ENCODE assay signal across 16 cellular contexts in the genomic region with DNA sequence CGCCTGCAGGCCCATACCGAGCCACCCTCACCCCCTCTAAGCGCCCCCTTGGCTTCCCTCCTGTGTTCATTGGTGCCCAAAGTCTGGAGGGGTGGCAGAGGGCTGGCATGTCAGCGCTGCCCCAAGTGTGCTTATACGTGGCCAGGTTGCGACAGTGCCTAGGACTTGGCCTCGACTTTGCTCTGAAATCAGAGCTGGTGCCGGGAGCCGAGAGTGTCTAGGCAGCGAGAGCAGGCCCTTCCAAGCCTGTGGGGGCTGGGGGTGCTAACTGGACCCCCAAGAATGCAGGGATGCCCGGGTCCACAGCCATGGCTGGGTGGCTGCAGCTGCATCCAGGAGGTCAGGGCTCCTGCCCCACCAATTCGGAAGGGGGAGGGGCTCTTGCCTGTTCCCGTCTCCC.
A peak's percentile ranks its signal among the peaks of the same experiment; 100 is the strongest.
DNase-seq lines count a peak whose midpoint lies in the region; ATAC-seq, FAIRE-seq and TF ChIP-seq lines count a peak whose summit lies in the region.
"Had no signal": no experiment of that assay in that cellular context is flagged by ENCODE, and none has a peak within 500 bp of the region (broad histone marks: within the 10 kb centered on the region; RNA-seq: fewer than 3 reads in every experiment).

No MANE protein-coding gene starts in this region.

- H3K27me3 Mint-ChIP-seq in H9 (ENCODE audit: low read depth), result no peaks in the 10 kb centered on the region
- no peaks in the 10 kb centered on the region for H3K27me3 Mint-ChIP-seq in dendritic cell treated with granulocyte-macrophage colony-stimulating factor and Interleukin-4, amounts not matched to agents 40 ng/mL and 50 ng/mL, for 4 days
- no peaks in the 10 kb centered on the region for H3K27me3 Mint-ChIP-seq in stimulated activated memory B cell treated with anti-CD40 and anti-IgM and Interleukin-4, amounts not matched to agents 10 μg/mL and 1 μg/mL and 100 μg/mL, for 72 hours
- H3K27me3 Mint-ChIP-seq in activated T-helper 1 cell treated with anti-CD3 and anti-CD28 coated beads, Interleukin-12 subunit alpha, Interleukin-12 subunit beta, Interleukin-2, Interleukin-4 antibody, amounts not matched to agents 30 ng/mL and 10 ng/mL and 1 ng/mL, durations not matched to agents 14 hours and 24 hours and 36 hours (ENCODE audit: insufficient read depth), result no peaks in the 10 kb centered on the region
- H3K27me3 Mint-ChIP-seq: B cell; CD4-positive, alpha-beta T cell had no signal

- no peak overlapping the region for H2BK120ac ChIP-seq in H9 (ENCODE audit: low read depth, low read length, poor library complexity, severe bottlenecking)

- no peak overlapping the region for H3K4ac ChIP-seq in H9 (ENCODE audit: low read depth, low read length)

- no peak overlapping the region for H3K4me2 ChIP-seq in HepG2 (ENCODE audit: low read depth, low read length)
- no peak overlapping the region for H3K4me2 ChIP-seq in H9 (ENCODE audit: insufficient read depth, insufficient read length, low read length)
- no peak overlapping the region for H3K4me2 ChIP-seq in Karpas-422 (ENCODE audit: low read depth, low read length, poor library complexity, severe bottlenecking)

- in situ Hi-C loops in HepG2 (cut with HindIII; ENCODE audit: extremely low pct_ligation_motif_present, low pct_unique_long_range_greater_than_20kb), result no loop called here

- no peak for DNase-seq in HepG2 (ENCODE audit: low spot score)
- no peak for DNase-seq in right lobe of liver
- DNase-seq in H9, result no peak
- DNase-seq in Karpas-422, result no peak
- no peak for DNase-seq in activated T-helper 1 cell treated with anti-CD3 and anti-CD28 coated beads, Interleukin-12 subunit alpha, Interleukin-12 subunit beta, Interleukin-2, Interleukin-4 antibody, amounts not matched to agents 30 ng/mL and 10 ng/mL and 1 ng/mL, durations not matched to agents 14 hours and 24 hours and 36 hours (ENCODE audit: low spot score)
- DNase-seq: CD4-positive, alpha-beta T cell; DMS79 treated with DMSO at 0.1 percent for 48 hours; GOT3; H7; KG1 had no signal

- H4K5ac ChIP-seq in H9 (ENCODE audit: insufficient read length, low read depth, low read length), result no peak overlapping the region

- no peak overlapping the region for H3K23ac ChIP-seq in H9 (ENCODE audit: insufficient read length, low read depth, low read length)

- H3K4me1 Mint-ChIP-seq in H9, result peaks cover 40 to 57% of the 10 kb centered on the region in 2 experiments
- peaks cover 95% of the 10 kb centered on the region for H3K4me1 Mint-ChIP-seq in dendritic cell treated with granulocyte-macrophage colony-stimulating factor and Interleukin-4, amounts not matched to agents 40 ng/mL and 50 ng/mL, for 4 days (ENCODE audit: low read depth)
- peaks cover 96% of the 10 kb centered on the region for H3K4me1 Mint-ChIP-seq in stimulated activated memory B cell treated with anti-CD40 and anti-IgM and Interleukin-4, amounts not matched to agents 10 μg/mL and 1 μg/mL and 100 μg/mL, for 72 hours
- peaks cover 16% of the 10 kb centered on the region for H3K4me1 Mint-ChIP-seq in activated T-helper 1 cell treated with anti-CD3 and anti-CD28 coated beads, Interleukin-12 subunit alpha, Interleukin-12 subunit beta, Interleukin-2, Interleukin-4 antibody, amounts not matched to agents 30 ng/mL and 10 ng/mL and 1 ng/mL, durations not matched to agents 14 hours and 24 hours and 36 hours (ENCODE audit: low read depth)

- H3K18ac ChIP-seq in H9 (ENCODE audit: insufficient read length, low read depth, low read length), result no peak overlapping the region

- no peak overlapping the region for H2AFZ ChIP-seq in HepG2 (ENCODE audit: low read length)
- no peak overlapping the region for H2AFZ ChIP-seq in H9 (ENCODE audit: low read length)
- no peak overlapping the region for H2AFZ ChIP-seq in Karpas-422 (ENCODE audit: low read length)

- intact Hi-C loops in HepG2 (cut with micrococcal nuclease; ENCODE audit: unreplicated experiment), result no loop called here
- intact Hi-C loops in right lobe of liver (cut with DNase I), result no loop called here
- intact Hi-C loops in dendritic cell treated with granulocyte-macrophage colony-stimulating factor and Interleukin-4, amounts not matched to agents 40 ng/mL and 50 ng/mL, for 4 days (cut with micrococcal nuclease), result loop anchor here (5.0 kb wide), 1 partner anchor 36 kb away; no protein-coding TSS in a partner anchor
- intact Hi-C loops in activated T-helper 1 cell treated with anti-CD3 and anti-CD28 coated beads, Interleukin-12 subunit alpha, Interleukin-12 subunit beta, Interleukin-2, Interleukin-4 antibody, amounts not matched to agents 30 ng/mL and 10 ng/mL and 1 ng/mL, durations not matched to agents 14 hours and 24 hours and 36 hours (cut with micrococcal nuclease), result no loop called here

- POLR2A ChIA-PET in HepG2 (lab: Yijun Ruan, JAX), result no interaction called here

- no peak for TF ChIP-seq RAD21 in HepG2 (CRISPR knock-in tag; IDR thresholded peaks at IDR 0.05)

- TF ChIP-seq CTCF in HepG2 (CRISPR knock-in tag; IDR thresholded peaks at IDR 0.05), result no peak
- TF ChIP-seq CTCF in right lobe of liver (IDR thresholded peaks at IDR 0.05), result no peak
- TF ChIP-seq CTCF in H9 (conservative IDR thresholded peaks at IDR 0.05), result no peak

- H3K79me2 ChIP-seq in HepG2 (ENCODE audit: insufficient read depth, low read length) (peaks cover 37% of the 10 kb centered on the region), H9 (ENCODE audit: insufficient read depth, low read length) (peaks cover 9% of the 10 kb centered on the region; the same call in 1 of the 2 replicates), Karpas-422 (ENCODE audit: low read length) (no peaks in the 10 kb centered on the region)

- H4K91ac ChIP-seq in H9 (ENCODE audit: insufficient read length, low read depth, low read length), result no peak overlapping the region

- H3K27ac ChIP-seq in HepG2 (ENCODE audit: extremely low read length, insufficient read depth, low read length) (no peak overlapping the region), right lobe of liver (no peak overlapping the region), H9 (ENCODE audit: insufficient read length, low read depth, low read length) (no peak overlapping the region), Karpas-422 (ENCODE audit: low read length) (no peak overlapping the region)
- H3K27ac ChIP-seq: C4-2B had no signal

- WGBS in HepG2 (ENCODE audit: low lambda C conversion rate), result 100% methylated on average over 10 of the region's 13 CpGs
- no CpG with 5 or more reads among the region's 13 CpGs for WGBS in right lobe of liver (ENCODE audit: insufficient coverage, low coverage, low lambda C conversion rate, missing lambda C conversion rate)
- WGBS in H9 (ENCODE audit: extremely low coverage, insufficient read length, low lambda C conversion rate), result no CpG with 5 or more reads among the region's 13 CpGs

- peaks cover 3% of the 10 kb centered on the region for H3K79me1 ChIP-seq in H9 (ENCODE audit: insufficient read depth, low read depth, low read length, poor library complexity, severe bottlenecking)

- ATAC-seq in HepG2 (no peak), right lobe of liver (no peak), GM19023 (IDR thresholded peaks at IDR 0.05; ENCODE audit: unreplicated experiment) (no peak)
- ATAC-seq in stimulated activated memory B cell treated with anti-CD40 and anti-IgM and Interleukin-4, amounts not matched to agents 10 μg/mL and 1 μg/mL and 100 μg/mL, for 72 hours, result no peak
- ATAC-seq: GM12878 had no signal

- FAIRE-seq in HepG2 (lab: Jason Lieb, UNC), result no peak
- FAIRE-seq: GM12878 had no signal

- H3K14ac ChIP-seq in H9 (ENCODE audit: insufficient read depth, low read length), result 0 out of 2 replicates have a peak overlapping the region, but pooled peaks have one; percentile 28

- no peak overlapping the region for H3K4me3 Mint-ChIP-seq in H9
- no peak overlapping the region for H3K4me3 Mint-ChIP-seq in dendritic cell treated with granulocyte-macrophage colony-stimulating factor and Interleukin-4, amounts not matched to agents 40 ng/mL and 50 ng/mL, for 4 days
- H3K4me3 Mint-ChIP-seq in stimulated activated memory B cell treated with anti-CD40 and anti-IgM and Interleukin-4, amounts not matched to agents 10 μg/mL and 1 μg/mL and 100 μg/mL, for 72 hours, result no peak overlapping the region
- H3K4me3 Mint-ChIP-seq in activated T-helper 1 cell treated with anti-CD3 and anti-CD28 coated beads, Interleukin-12 subunit alpha, Interleukin-12 subunit beta, Interleukin-2, Interleukin-4 antibody, amounts not matched to agents 30 ng/mL and 10 ng/mL and 1 ng/mL, durations not matched to agents 14 hours and 24 hours and 36 hours, result no peak overlapping the region
- H3K4me3 Mint-ChIP-seq: B cell; CD4-positive, alpha-beta T cell had no signal

- no peak overlapping the region for H2BK15ac ChIP-seq in H9 (ENCODE audit: low read depth, low read length)

- no peaks in the 10 kb centered on the region for H4K20me1 ChIP-seq in HepG2 (ENCODE audit: insufficient read depth, low read length)
- H4K20me1 ChIP-seq in H9 (ENCODE audit: control insufficient read depth, insufficient read depth, insufficient read length), result no peaks in the 10 kb centered on the region
- H4K20me1 ChIP-seq in Karpas-422 (ENCODE audit: insufficient read depth, low read depth, low read length), result peaks cover 85% of the 10 kb centered on the region

- H3K9me3 Mint-ChIP-seq in H9, result no peaks in the 10 kb centered on the region; a peak in 1 of 5 replicates
- H3K9me3 Mint-ChIP-seq in dendritic cell treated with granulocyte-macrophage colony-stimulating factor and Interleukin-4, amounts not matched to agents 40 ng/mL and 50 ng/mL, for 4 days, result no peaks in the 10 kb centered on the region
- no peaks in the 10 kb centered on the region for H3K9me3 Mint-ChIP-seq in stimulated activated memory B cell treated with anti-CD40 and anti-IgM and Interleukin-4, amounts not matched to agents 10 μg/mL and 1 μg/mL and 100 μg/mL, for 72 hours
- no peaks in the 10 kb centered on the region for H3K9me3 Mint-ChIP-seq in activated T-helper 1 cell treated with anti-CD3 and anti-CD28 coated beads, Interleukin-12 subunit alpha, Interleukin-12 subunit beta, Interleukin-2, Interleukin-4 antibody, amounts not matched to agents 30 ng/mL and 10 ng/mL and 1 ng/mL, durations not matched to agents 14 hours and 24 hours and 36 hours
- H3K9me3 Mint-ChIP-seq: CD4-positive, alpha-beta T cell had no signal

- TF ChIP-seq EP300 in HepG2 (IDR thresholded peaks at IDR 0.05; ENCODE audit: low read depth in 2 of 2, low read length in 2 of 2) (no peak), HepG2 (CRISPR knock-in tag; IDR thresholded peaks at IDR 0.05; ENCODE audit: borderline replicate concordance) (no peak)

- BruUV-seq in HepG2 (replicated peaks; lab: Mats Ljungman, UMichigan), result no TSS peak

- H2AK5ac ChIP-seq in H9 (ENCODE audit: insufficient read length, low read length), result no peak overlapping the region

- no peak overlapping the region for H3K9ac ChIP-seq in HepG2 (ENCODE audit: insufficient read depth, low read depth, low read length)
- H3K9ac ChIP-seq in H9 (ENCODE audit: extremely low read depth, insufficient read length, low read length), result no peak overlapping the region
- no peak overlapping the region for H3K9ac ChIP-seq in Karpas-422 (ENCODE audit: low read length)

- TF ChIP-seq POLR2A in HepG2 (IDR thresholded peaks at IDR 0.05; ENCODE audit: insufficient read depth in 1 of 2, low read depth in 2 of 2, low read length in 2 of 2) (no peak), right lobe of liver (IDR thresholded peaks at IDR 0.05) (no peak)

- H3K9me3 ChIP-seq in HepG2 (ENCODE audit: low read length), result no peaks in the 10 kb centered on the region
- H3K9me3 ChIP-seq in right lobe of liver, result no peaks in the 10 kb centered on the region
- H3K9me3 ChIP-seq in H9 (ENCODE audit: control insufficient read depth, low read depth, low read length), result no peaks in the 10 kb centered on the region
- no peaks in the 10 kb centered on the region for H3K9me3 ChIP-seq in Karpas-422 (ENCODE audit: low read length)

- H3K56ac ChIP-seq in H9 (ENCODE audit: insufficient read length, low read depth, low read length), result no peak overlapping the region

- H3K27ac Mint-ChIP-seq in H9, result no peak overlapping the region; a peak in 1 of 7 replicates
- H3K27ac Mint-ChIP-seq in dendritic cell treated with granulocyte-macrophage colony-stimulating factor and Interleukin-4, amounts not matched to agents 40 ng/mL and 50 ng/mL, for 4 days, result peak overlapping the region; percentile 43
- peak overlapping the region; percentile 47 for H3K27ac Mint-ChIP-seq in stimulated activated memory B cell treated with anti-CD40 and anti-IgM and Interleukin-4, amounts not matched to agents 10 μg/mL and 1 μg/mL and 100 μg/mL, for 72 hours
- no peak overlapping the region for H3K27ac Mint-ChIP-seq in activated T-helper 1 cell treated with anti-CD3 and anti-CD28 coated beads, Interleukin-12 subunit alpha, Interleukin-12 subunit beta, Interleukin-2, Interleukin-4 antibody, amounts not matched to agents 30 ng/mL and 10 ng/mL and 1 ng/mL, durations not matched to agents 14 hours and 24 hours and 36 hours
- H3K27ac Mint-ChIP-seq: CD4-positive, alpha-beta T cell had no signal

- H4K8ac ChIP-seq in H9 (replicated peaks; ENCODE audit: insufficient read length, low read depth, low read length), result no peak overlapping the region

- no peak overlapping the region for H2BK20ac ChIP-seq in H9 (ENCODE audit: low read depth, low read length, poor library complexity, severe bottlenecking)

- no peaks in the 10 kb centered on the region for H3K23me2 ChIP-seq in H9 (ENCODE audit: insufficient read length, low read depth, low read length, poor library complexity, severe bottlenecking)

- H3K9me2 ChIP-seq in Karpas-422 (replicated peaks; ENCODE audit: insufficient read depth, low read length), result no peaks in the 10 kb centered on the region; the same call in 1 of the 2 replicates

- H3K4me1 ChIP-seq in HepG2 (ENCODE audit: insufficient read depth, low read length) (peaks cover 12% of the 10 kb centered on the region), right lobe of liver (no peaks in the 10 kb centered on the region), H9 (ENCODE audit: insufficient read depth, low read length) (peaks cover 12% of the 10 kb centered on the region), Karpas-422 (ENCODE audit: low read length) (peaks cover 12% of the 10 kb centered on the region)

- H2BK12ac ChIP-seq in H9 (ENCODE audit: insufficient read length, low read depth, low read length), result no peak overlapping the region

- CTCF ChIA-PET in HepG2 (lab: Yijun Ruan, JAX; ENCODE audit: low intra/inter-chr PET ratio, low total read pairs), result no interaction called here

- no peak overlapping the region for H2BK5ac ChIP-seq in H9 (ENCODE audit: insufficient read length, low read length)

- H3K36me3 Mint-ChIP-seq in H9 (ENCODE audit: insufficient read depth in 1 of 3, low read depth in 3 of 3), result peaks cover 4 to 11% (median 5%) of the 10 kb centered on the region in 3 experiments; a peak in 5 of 7 replicates
- peaks cover 44% of the 10 kb centered on the region for H3K36me3 Mint-ChIP-seq in dendritic cell treated with granulocyte-macrophage colony-stimulating factor and Interleukin-4, amounts not matched to agents 40 ng/mL and 50 ng/mL, for 4 days (ENCODE audit: low read depth)
- H3K36me3 Mint-ChIP-seq in stimulated activated memory B cell treated with anti-CD40 and anti-IgM and Interleukin-4, amounts not matched to agents 10 μg/mL and 1 μg/mL and 100 μg/mL, for 72 hours, result peaks cover 20% of the 10 kb centered on the region
- H3K36me3 Mint-ChIP-seq in activated T-helper 1 cell treated with anti-CD3 and anti-CD28 coated beads, Interleukin-12 subunit alpha, Interleukin-12 subunit beta, Interleukin-2, Interleukin-4 antibody, amounts not matched to agents 30 ng/mL and 10 ng/mL and 1 ng/mL, durations not matched to agents 14 hours and 24 hours and 36 hours (ENCODE audit: low read depth), result no peaks in the 10 kb centered on the region

- H3K36me3 ChIP-seq in HepG2 (replicated peaks in 1 of 2; ENCODE audit: control insufficient read depth in 1 of 2, insufficient read depth in 2 of 2, low read length in 2 of 2) (peaks cover 3 to 5% of the 10 kb centered on the region in 2 experiments; a peak in 1 of 5 replicates), right lobe of liver (no peaks in the 10 kb centered on the region), Karpas-422 (ENCODE audit: insufficient read depth, low read length) (no peaks in the 10 kb centered on the region)

- no peaks in the 10 kb centered on the region for H3K27me3 ChIP-seq in HepG2 (ENCODE audit: control insufficient read depth in 1 of 2, insufficient read depth in 2 of 2, low read length in 2 of 2)
- no peaks in the 10 kb centered on the region for H3K27me3 ChIP-seq in right lobe of liver
- no peaks in the 10 kb centered on the region for H3K27me3 ChIP-seq in H9 (ENCODE audit: insufficient read depth, low read length)
- peaks cover 2% of the 10 kb centered on the region; the same call in 1 of the 2 replicates for H3K27me3 ChIP-seq in Karpas-422 (ENCODE audit: low read length)

- no peak overlapping the region for H3T11ph ChIP-seq in H9 (ENCODE audit: low read length)

- H3K4me3 ChIP-seq in HepG2 (replicated peaks in 1 of 3; ENCODE audit: insufficient read depth in 1 of 3, low read depth in 2 of 3, low read length in 3 of 3) (no peak overlapping the region), right lobe of liver (no peak overlapping the region), Karpas-422 (ENCODE audit: low read length) (no peak overlapping the region)
- H3K4me3 ChIP-seq: GM12878 had no signal

Comparison
In these comparisons a context has a peak if more than half of its experiments do, and no peak if none do; other contexts are left out.
1. H3K27ac Mint-ChIP-seq: peak in dendritic cell treated with granulocyte-macrophage colony-stimulating factor and Interleukin-4, amounts not matched to agents 40 ng/mL and 50 ng/mL, for 4 days (single experiment) and stimulated activated memory B cell treated with anti-CD40 and anti-IgM and Interleukin-4, amounts not matched to agents 10 μg/mL and 1 μg/mL and 100 μg/mL, for 72 hours (single experiment); none in H9 (0 of 3) and activated T-helper 1 cell treated with anti-CD3 and anti-CD28 coated beads, Interleukin-12 subunit alpha, Interleukin-12 subunit beta, Interleukin-2, Interleukin-4 antibody, amounts not matched to agents 30 ng/mL and 10 ng/mL and 1 ng/mL, durations not matched to agents 14 hours and 24 hours and 36 hours (single experiment).